ENCODE assay signal across 1 cellular context in genomic region chr2:4053769-4054493, GRCh38.
TF ChIP-seq lines count a peak whose summit lies in the region.

No MANE protein-coding gene starts in this region.

TF ChIP-seq in HepG2, 621 proteins besides CTCF, POLR2A, EP300 and RAD21:
- TF ChIP-seq ARHGAP35 (CRISPR knock-in tag; IDR thresholded peaks at IDR 0.05; ENCODE audit: borderline replicate concordance) (no peak), SMC3 (IDR thresholded peaks at IDR 0.05; ENCODE audit: low read length) (peak; percentile 3; the same call in 1 of the 2 replicates), NFYB (CRISPR knock-in tag; IDR thresholded peaks at IDR 0.05) (no peak)
